In genomic region chr1:81808760-81809159, GRCh38 we compare ENCODE assay signal across 14 cellular contexts. TPM values are rescaled to one million over a fixed set of nuclear protein-coding genes. Genes with fewer than 3 reads are reported as not detected.
DNase-seq lines count a peak whose midpoint lies in the region; ATAC-seq, FAIRE-seq and TF ChIP-seq lines count a peak whose summit lies in the region.
"Had no signal": no experiment of that assay in that cellular context is flagged by ENCODE, and none has a peak within 500 bp of the region (broad histone marks: within the 10 kb centered on the region; RNA-seq: fewer than 3 reads in every experiment).

No MANE protein-coding gene starts in this region.

- H3K9me3 Mint-ChIP-seq in activated naive CD4-positive, alpha-beta T cell treated with anti-CD3 and anti-CD28 coated beads, Interleukin-2, amount 10 ng/mL, durations not matched to agents 7 days and 5 days = no peaks in the 10 kb centered on the region
- H3K9me3 Mint-ChIP-seq: T-helper 1 cell treated with Interleukin-12 subunit alpha and Interleukin-12 subunit beta and Interleukin-4 antibody, amounts not matched to agents 30 μg/mL and 1 μg/mL, for 36 hours had no signal

- no peaks in the 10 kb centered on the region for H3K36me3 Mint-ChIP-seq in activated naive CD4-positive, alpha-beta T cell treated with anti-CD3 and anti-CD28 coated beads, Interleukin-2, amount 10 ng/mL, durations not matched to agents 7 days and 5 days

- no peak overlapping the region for H3K27ac Mint-ChIP-seq in activated naive CD4-positive, alpha-beta T cell treated with anti-CD3 and anti-CD28 coated beads, Interleukin-2, amount 10 ng/mL, durations not matched to agents 7 days and 5 days
- H3K27ac Mint-ChIP-seq: T-helper 1 cell treated with Interleukin-12 subunit alpha and Interleukin-12 subunit beta and Interleukin-4 antibody, amounts not matched to agents 30 μg/mL and 1 μg/mL, for 36 hours had no signal

- WGBS in GM12878 (ENCODE audit: insufficient coverage, insufficient replicate concordance, low lambda C conversion rate, missing lambda C conversion rate) = 21% methylated on average over 7 of the region's 7 CpGs
- 18% methylated on average over 7 of the region's 7 CpGs for WGBS in HepG2 (ENCODE audit: low lambda C conversion rate)

- H3K27ac ChIP-seq in 22Rv1 (no peak overlapping the region), GM12878 (ENCODE audit: control insufficient read depth, insufficient read depth) (no peak overlapping the region), HepG2 (ENCODE audit: extremely low read length, insufficient read depth, low read length) (no peak overlapping the region)

- H4K20me1 ChIP-seq in GM12878 (ENCODE audit: control insufficient read depth, insufficient read depth) (no peaks in the 10 kb centered on the region), HepG2 (ENCODE audit: insufficient read depth, low read length) (no peaks in the 10 kb centered on the region)

- no peak overlapping the region for H2AFZ ChIP-seq in GM12878 (ENCODE audit: control insufficient read depth, low read depth, low read length)
- no peak overlapping the region for H2AFZ ChIP-seq in HepG2 (ENCODE audit: low read length)

- H3K4me1 ChIP-seq in GM12878 (ENCODE audit: control insufficient read depth, insufficient read depth, low read length) = no peaks in the 10 kb centered on the region
- H3K4me1 ChIP-seq in HepG2 (ENCODE audit: insufficient read depth, low read length) = peaks cover 21% of the 10 kb centered on the region

- no peaks in the 10 kb centered on the region for H3K9me3 ChIP-seq in GM12878 (replicated peaks; ENCODE audit: control insufficient read depth, insufficient read depth, low read length)
- no peaks in the 10 kb centered on the region for H3K9me3 ChIP-seq in HepG2 (ENCODE audit: low read length)
- H3K9me3 ChIP-seq: stomach had no signal

- no peak overlapping the region for H3K4me3 Mint-ChIP-seq in activated naive CD4-positive, alpha-beta T cell treated with anti-CD3 and anti-CD28 coated beads, Interleukin-2, amount 10 ng/mL, durations not matched to agents 7 days and 5 days
- H3K4me3 Mint-ChIP-seq: T-helper 1 cell treated with Interleukin-12 subunit alpha and Interleukin-12 subunit beta and Interleukin-4 antibody, amounts not matched to agents 30 μg/mL and 1 μg/mL, for 36 hours had no signal

- CTCF ChIA-PET in HEK293T (lab: Yijun Ruan, JAX) (no interaction called here), GM12878 (lab: Yijun Ruan, JAX) (interaction anchor here (1.4 to 4.2 kb wide), 3 partner anchors 257 to 394 kb away, joined by 3 to 36 read pairs (median 4); no protein-coding TSS in a partner anchor), HepG2 (lab: Yijun Ruan, JAX; ENCODE audit: low intra/inter-chr PET ratio, low total read pairs) (no interaction called here)
- CTCF ChIA-PET in activated naive CD4-positive, alpha-beta T cell treated with anti-CD3 and anti-CD28 coated beads, Interleukin-2, amount 10 ng/mL, durations not matched to agents 7 days and 5 days (lab: Charles Lee) = no interaction called here

- H3K4me3 ChIP-seq in GM12878 (no peak overlapping the region), HepG2 (replicated peaks in 1 of 3; ENCODE audit: insufficient read depth in 1 of 3, low read depth in 2 of 3, low read length in 3 of 3) (no peak overlapping the region)
- H3K4me3 ChIP-seq: stomach had no signal

- in situ Hi-C loops in GM12878 (cut with MboI) (no loop called here), HepG2 (cut with HindIII; ENCODE audit: extremely low pct_ligation_motif_present, low pct_unique_long_range_greater_than_20kb) (no loop called here)

- no peaks in the 10 kb centered on the region for H3K4me1 Mint-ChIP-seq in activated naive CD4-positive, alpha-beta T cell treated with anti-CD3 and anti-CD28 coated beads, Interleukin-2, amount 10 ng/mL, durations not matched to agents 7 days and 5 days

- H3K27me3 ChIP-seq in GM12878 (replicated peaks in 1 of 2; ENCODE audit: control insufficient read depth in 2 of 2, insufficient read depth in 2 of 2, low read length in 1 of 2) (peaks cover 1 to 3% of the 10 kb centered on the region in 2 experiments; a peak in 2 of 4 replicates), HepG2 (ENCODE audit: control insufficient read depth in 1 of 2, insufficient read depth in 2 of 2, low read length in 2 of 2) (no peaks in the 10 kb centered on the region; a peak in 1 of 5 replicates)
- H3K27me3 ChIP-seq: stomach had no signal

- DNase-seq in HEK293T (ENCODE audit: extremely low spot score) = peak; percentile 65
- no peak for DNase-seq in GM12878 (ENCODE audit: low read depth, low spot score)
- DNase-seq in HepG2 (ENCODE audit: low spot score) = peak; percentile 38
- DNase-seq in activated naive CD4-positive, alpha-beta T cell treated with anti-CD3 and anti-CD28 coated beads, Interleukin-2, amount 10 ng/mL, durations not matched to agents 7 days and 5 days = no peak
- no peak for DNase-seq in SKM-1 treated with dmso at 0.1 percent for 144 hours (lab: John Stamatoyannopoulos, UW; ENCODE audit: unreplicated experiment)
- DNase-seq in MV-4-11 (lab: John Stamatoyannopoulos, UW) = no peak
- DNase-seq in AG08396 (ENCODE audit: low spot score) = no peak
- DNase-seq: amniotic stem cell, midbrain, stomach had no signal

- H3K4me2 ChIP-seq in GM12878 (ENCODE audit: control insufficient read depth, insufficient read depth) (no peak overlapping the region), HepG2 (ENCODE audit: low read depth, low read length) (peak overlapping the region; percentile 2; the same call in 1 of the 2 replicates)

- RAD21 ChIA-PET in GM12878 (lab: Charles Lee; ENCODE audit: unreplicated experiment) = no interaction called here

- FAIRE-seq in GM12878 (lab: Jason Lieb, UNC) (no peak), HepG2 (lab: Jason Lieb, UNC) (peak; percentile 32)

- POLR2A ChIA-PET in HEK293T (lab: Yijun Ruan, JAX) (no interaction called here), GM12878 (lab: Charles Lee) (no interaction called here), HepG2 (lab: Yijun Ruan, JAX) (no interaction called here)

- H3K9ac ChIP-seq in GM12878 (ENCODE audit: control insufficient read depth, insufficient read depth, low read length) (no peak overlapping the region), HepG2 (ENCODE audit: insufficient read depth, low read depth, low read length) (no peak overlapping the region)

- ATAC-seq in GM12878 (peak; percentile 65), HepG2 (peak; percentile 81)
- ATAC-seq: esophagus mucosa had no signal

- H3K79me2 ChIP-seq in GM12878 (ENCODE audit: control insufficient read depth, insufficient read depth, low read length) (no peaks in the 10 kb centered on the region), HepG2 (ENCODE audit: insufficient read depth, low read length) (peaks cover 84% of the 10 kb centered on the region)

- H3K27me3 Mint-ChIP-seq in activated naive CD4-positive, alpha-beta T cell treated with anti-CD3 and anti-CD28 coated beads, Interleukin-2, amount 10 ng/mL, durations not matched to agents 7 days and 5 days = peaks cover 6% of the 10 kb centered on the region

- intact Hi-C loops in GM12878 (cut with micrococcal nuclease; ENCODE audit: unreplicated experiment) (loop anchor here (10.0 kb wide), 1 partner anchor 394 kb away; no protein-coding TSS in a partner anchor), HepG2 (cut with micrococcal nuclease; ENCODE audit: unreplicated experiment) (no loop called here)

- TF ChIP-seq EP300 in GM12878 (IDR thresholded peaks at IDR 0.05; ENCODE audit: borderline replicate concordance in 1 of 2, control insufficient read depth in 1 of 2, low read depth in 2 of 2, low read length in 2 of 2) (no peak), HepG2 (IDR thresholded peaks at IDR 0.05; ENCODE audit: low read depth in 2 of 2, low read length in 2 of 2) (no peak), HepG2 (CRISPR knock-in tag; IDR thresholded peaks at IDR 0.05; ENCODE audit: borderline replicate concordance) (no peak)

- no peak for TF ChIP-seq POLR2A in GM12878 (IDR thresholded peaks at IDR 0.05; ENCODE audit: low read depth, low read length)
- TF ChIP-seq POLR2A in HepG2 (IDR thresholded peaks at IDR 0.05; ENCODE audit: insufficient read depth in 1 of 2, low read depth in 2 of 2, low read length in 2 of 2) = no peak

- BruUV-seq in GM12878 (replicated peaks; lab: Mats Ljungman, UMichigan) (no TSS peak), HepG2 (replicated peaks; lab: Mats Ljungman, UMichigan) (no TSS peak)

- SMC1A ChIA-PET in GM12878 (lab: Charles Lee; ENCODE audit: uncharacterized antibody, unreplicated experiment) = interaction anchor here (1.2 to 4.0 kb wide), 2 partner anchors 258 to 261 kb away, joined by 3 to 16 read pairs; no protein-coding TSS in a partner anchor

- no peaks in the 10 kb centered on the region for H3K36me3 ChIP-seq in GM12878 (ENCODE audit: control insufficient read depth in 2 of 2, insufficient read depth in 2 of 2, low read length in 1 of 2)
- H3K36me3 ChIP-seq in HepG2 (replicated peaks in 1 of 2; ENCODE audit: control insufficient read depth in 1 of 2, insufficient read depth in 2 of 2, low read length in 2 of 2) = no peaks in the 10 kb centered on the region
- H3K36me3 ChIP-seq: stomach had no signal

- TF ChIP-seq CTCF in 22Rv1 (IDR thresholded peaks at IDR 0.05) = peak; percentile 25; the same call in 1 of the 2 replicates
- no peak; a peak in 1 of 6 replicates for TF ChIP-seq CTCF in GM12878 (IDR thresholded peaks at IDR 0.05 in 2 of 3, conservative IDR thresholded peaks at IDR 0.05 in 1 of 3; ENCODE audit: control insufficient read depth in 2 of 3, extremely low read depth in 1 of 3, insufficient read depth in 1 of 3, low read depth in 3 of 3, low read length in 3 of 3)
- peak; percentile 25; the same call in 1 of the 2 replicates for TF ChIP-seq CTCF in HepG2 (CRISPR knock-in tag; IDR thresholded peaks at IDR 0.05)

- TF ChIP-seq RAD21 in GM12878 (IDR thresholded peaks at IDR 0.05; ENCODE audit: insufficient read depth, low read depth, low read length) (no peak), HepG2 (CRISPR knock-in tag; IDR thresholded peaks at IDR 0.05) (no peak)

RNA-seq across cellular contexts. Expression of gene ADGRL2, which starts 8.0 kb away (rescaled TPM):
- 4.3 and 5.3 TPM in 2 replicates for total RNA-seq in GM12878 (2013; cell fraction: nucleolus; rRNA removed)
- total RNA-seq in GM12878 (2014; rRNA removed) = 0.17 and 0.82 TPM in 2 replicates
- total RNA-seq in GM12878 (2014; rRNA removed; fragmentation: Illumina TruSeq; extraction: Trizol) = 0.22 and 0.46 TPM in 2 replicates
- total RNA-seq in GM12878 (2021) = 0.43 and 0.51 TPM in 2 replicates
- polyA plus RNA-seq in GM12878 (2011; ENCODE audit: low read depth) = not detected
- 13.6 and 15.0 TPM in 2 replicates for polyA plus RNA-seq in GM12878 (2011; rRNA removed)
- 9.3 and 9.6 TPM in 2 replicates for polyA plus RNA-seq in GM12878 (2011; cell fraction: cytosol; rRNA removed)
- 12.5 and 23.8 TPM in 2 replicates for polyA plus RNA-seq in GM12878 (2011; cell fraction: nucleus; rRNA removed)
- polyA plus RNA-seq in GM12878 (2012) = 0.21 TPM in 1 of 2 replicates, not detected in the other
- 0.26 and 0.27 TPM in 2 replicates for polyA plus RNA-seq in GM12878 (2014; fragmentation: Illumina TruSeq; extraction: Trizol)
- under 1 TPM; 0.03 to 0.18 TPM for polyA plus RNA-seq in GM12878 (2014; fragmentation: Nextera tagmentation; extraction: Ambion mirVana)
- 0.16 and 0.17 TPM in 2 replicates for polyA plus RNA-seq in GM12878 (2014; rRNA removed)
- polyA plus RNA-seq in GM12878 (2016; fragmentation: Nextera tagmentation; extraction: Ambion mirVana) = under 1 TPM; 0.20 to 0.53 TPM
- 27.7 and 57.0 TPM in 2 replicates for polyA minus RNA-seq in GM12878 (2011; rRNA and poly(A)+ RNA removed)
- polyA minus RNA-seq in GM12878 (2011; cell fraction: cytosol; rRNA and poly(A)+ RNA removed) = 8.0 and 8.8 TPM in 2 replicates
- 29.5 and 30.4 TPM in 2 replicates for polyA minus RNA-seq in GM12878 (2011; cell fraction: nucleus; rRNA and poly(A)+ RNA removed)
- 14.5 and 15.3 TPM in 2 replicates for total RNA-seq in HepG2 (2016; rRNA removed; fragmentation: Illumina TruSeq; extraction: Trizol)
- 2.2 and 2.8 TPM in 2 replicates for total RNA-seq in HepG2 (2016; cell fraction: cytosol; rRNA removed; fragmentation: Illumina TruSeq; extraction: Trizol; ENCODE audit: low read depth)
- total RNA-seq in HepG2 (2016; cell fraction: insoluble cytoplasmic fraction; rRNA removed; fragmentation: Illumina TruSeq; extraction: Trizol) = 12.1 and 14.0 TPM in 2 replicates
- total RNA-seq in HepG2 (2016; cell fraction: membrane; rRNA removed; fragmentation: Illumina TruSeq; extraction: Trizol) = 6.3 and 8.1 TPM in 2 replicates
- total RNA-seq in HepG2 (2016; cell fraction: nucleus; rRNA removed; fragmentation: Illumina TruSeq; extraction: Trizol) = 24.7 TPM in 2 replicates
- 31.6 and 38.5 TPM in 2 replicates for polyA plus RNA-seq in HepG2 (2011; rRNA removed)
- polyA plus RNA-seq in HepG2 (2011; cell fraction: cytosol; rRNA removed) = 13.1 and 16.5 TPM in 2 replicates
- 24.9 and 42.3 TPM in 2 replicates for polyA plus RNA-seq in HepG2 (2011; cell fraction: nucleus; rRNA removed)
- polyA plus RNA-seq in HepG2 (2012) = 15.8 and 17.3 TPM in 2 replicates
- 0.76 and 0.86 TPM in 2 replicates for polyA plus RNA-seq in HepG2 (2016; cell fraction: cytosol; fragmentation: Illumina TruSeq; extraction: Trizol; ENCODE audit: low read depth)
- 9.3 and 11.0 TPM in 2 replicates for polyA plus RNA-seq in HepG2 (2016; cell fraction: insoluble cytoplasmic fraction; fragmentation: Illumina TruSeq; extraction: Trizol; ENCODE audit: low read depth)
- polyA plus RNA-seq in HepG2 (2016; cell fraction: membrane; fragmentation: Illumina TruSeq; extraction: Trizol; ENCODE audit: low read depth) = 3.0 and 3.2 TPM in 2 replicates
- polyA plus RNA-seq in HepG2 (2016; cell fraction: nucleus; fragmentation: Illumina TruSeq; extraction: Trizol; ENCODE audit: insufficient read depth, low read depth) = 20.1 and 21.6 TPM in 2 replicates
- polyA minus RNA-seq in HepG2 (2011; rRNA and poly(A)+ RNA removed; ENCODE audit: low replicate concordance) = 32.9 TPM in 1 of 2 replicates, not detected in the other
- 27.5 and 29.9 TPM in 2 replicates for polyA minus RNA-seq in HepG2 (2011; cell fraction: cytosol; rRNA and poly(A)+ RNA removed)
- 95.0 and 96.0 TPM in 2 replicates for polyA minus RNA-seq in HepG2 (2011; cell fraction: nucleus; rRNA and poly(A)+ RNA removed)
- total RNA-seq: activated CD8-positive, alpha-beta memory T cell treated with anti-CD3 and anti-CD28 coated beads for 36 hours had no signal

Comparison
In these comparisons a context has a peak if more than half of its experiments do, and no peak if none do; other contexts are left out.
1. CTCF ChIP-seq: peak in 22Rv1 (single experiment) and HepG2 (single experiment); none in GM12878 (0 of 3).
2. DNase-seq: peak in HEK293T (single experiment) and HepG2 (single experiment); none in GM12878 (single experiment), activated naive CD4-positive, alpha-beta T cell treated with anti-CD3 and anti-CD28 coated beads, Interleukin-2, amount 10 ng/mL, durations not matched to agents 7 days and 5 days (single experiment), SKM-1 treated with dmso at 0.1 percent for 144 hours (single experiment), MV-4-11 (single experiment) and AG08396 (single experiment).